ENCODE assay signal across 1 cellular context in the genomic region with DNA sequence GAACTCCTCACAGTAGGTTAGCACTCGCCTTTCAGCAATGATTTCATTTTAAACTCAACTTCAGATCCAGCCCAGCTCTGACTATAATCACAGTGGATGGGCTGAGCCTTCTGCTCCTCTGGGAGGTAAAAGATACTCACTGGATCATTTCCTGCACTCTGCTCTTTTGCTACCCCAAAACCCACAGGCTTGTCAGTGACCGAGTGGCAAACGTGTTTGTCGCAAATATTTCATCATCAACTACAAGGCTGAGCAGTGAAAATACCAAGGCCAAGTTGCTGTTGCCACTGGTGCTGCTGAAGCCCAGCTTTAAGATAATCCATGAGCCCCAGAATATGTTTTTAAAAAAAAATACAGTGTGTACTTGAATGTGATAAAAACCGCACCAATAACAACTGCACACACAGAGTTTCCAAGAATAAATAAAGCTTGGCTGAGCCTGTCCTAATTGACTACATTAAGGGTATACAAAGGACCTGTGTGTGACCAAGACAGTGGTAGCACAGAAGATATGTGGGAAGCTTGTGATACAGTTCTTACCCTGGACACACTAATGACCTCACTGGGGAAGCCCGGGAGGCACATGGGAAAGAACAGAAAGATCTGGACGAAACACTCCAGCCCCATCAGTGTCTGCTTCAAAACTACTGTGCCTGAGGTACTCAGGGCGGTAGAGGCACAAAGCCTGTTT.
TF ChIP-seq lines count a peak whose summit lies in the region.

No MANE protein-coding gene starts in this region.

TF ChIP-seq in IMR-90, 13 proteins besides CTCF, POLR2A, EP300 and RAD21:
- TF ChIP-seq FOS (IDR thresholded peaks at IDR 0.05; ENCODE audit: low read depth, low read length), result no peak
- TF ChIP-seq CEBPB (IDR thresholded peaks at IDR 0.05; ENCODE audit: low read depth, low read length), result peak; percentile 29; the same call in 1 of the 2 replicates
